10 cellular contexts compared by ENCODE assay signal in genomic region chr20:9467995-9468394, GRCh38. TPM values are rescaled to one million over a fixed set of nuclear protein-coding genes. Genes with fewer than 3 reads are reported as not detected.
DNase-seq lines count a peak whose midpoint lies in the region; ATAC-seq and TF ChIP-seq lines count a peak whose summit lies in the region.
"Had no signal": no experiment of that assay in that cellular context is flagged by ENCODE, and none has a peak within 500 bp of the region (broad histone marks: within the 10 kb centered on the region; RNA-seq: fewer than 3 reads in every experiment).

No MANE protein-coding gene starts in this region.

- no peaks in the 10 kb centered on the region for H3K4me1 Mint-ChIP-seq in Calu3 (ENCODE audit: low read depth, unreplicated experiment)

- BruUV-seq in Calu3 (replicated peaks; lab: Mats Ljungman, UMichigan) = no TSS peak

- intact Hi-C loops in Calu3 (cut with micrococcal nuclease; ENCODE audit: unreplicated experiment) = loop anchor here (1.0 kb wide), 1 partner anchor 142 kb away; no protein-coding TSS in a partner anchor
- intact Hi-C loops in left lung (cut with DNase I) = loop anchor here in 1 of 2 donors (10.0 kb wide), 1 partner anchor 967 kb away; the partner anchor contains the start of genes MKKS and SLX4IP
- intact Hi-C loops in gastrocnemius medialis (cut with DNase I; ENCODE audit: low total_unique reads) = no loop called here

- TF ChIP-seq CTCF in Calu3 (IDR thresholded peaks at IDR 0.05; ENCODE audit: unreplicated experiment) = peak; percentile 54
- peak; percentile 43 for TF ChIP-seq CTCF in SU-DHL-6 (IDR thresholded peaks at IDR 0.05; ENCODE audit: insufficient read depth, low read length, poor library complexity, severe bottlenecking)
- peak; percentile 40 to 45 for TF ChIP-seq CTCF in left lung (IDR thresholded peaks at IDR 0.05)
- peak in 1 of 5 experiments; percentile 19 for TF ChIP-seq CTCF in gastrocnemius medialis (IDR thresholded peaks at IDR 0.05 in 4 of 5, conservative IDR thresholded peaks at IDR 0.05 in 1 of 5)
- no peak for TF ChIP-seq CTCF in GM13976 (IDR thresholded peaks at IDR 0.05; ENCODE audit: borderline replicate concordance, control extremely low read depth, extremely low read depth, insufficient read depth, missing control alignments)

- no peaks in the 10 kb centered on the region for H3K79me2 ChIP-seq in SU-DHL-6 (ENCODE audit: insufficient read depth, low read length)

- H3K9me3 ChIP-seq in SU-DHL-6 (ENCODE audit: insufficient read depth, low read length) (no peaks in the 10 kb centered on the region), left lung (peaks cover 0 to 4% of the 10 kb centered on the region in 2 donors), gastrocnemius medialis (no peaks in the 10 kb centered on the region)

- H3K27ac Mint-ChIP-seq in Calu3 (ENCODE audit: unreplicated experiment) = no peak overlapping the region
- H3K27ac Mint-ChIP-seq: activated naive CD8-positive, alpha-beta T cell had no signal

- no peak overlapping the region for H3K4me2 ChIP-seq in SU-DHL-6 (ENCODE audit: low read depth, low read length, poor library complexity, severe bottlenecking)

- H4K20me1 ChIP-seq in SU-DHL-6 (ENCODE audit: low read depth, low read length) = no peaks in the 10 kb centered on the region

- peak; percentile 49 for ATAC-seq in HG02885 (IDR thresholded peaks at IDR 0.05; ENCODE audit: poor library complexity, unreplicated experiment)
- ATAC-seq in left lung = no peak
- ATAC-seq in gastrocnemius medialis = no peak

- H3K36me3 Mint-ChIP-seq in Calu3 (ENCODE audit: insufficient read depth, unreplicated experiment) = no peaks in the 10 kb centered on the region
- H3K36me3 Mint-ChIP-seq: activated naive CD8-positive, alpha-beta T cell had no signal

- H3K27me3 Mint-ChIP-seq in Calu3 (ENCODE audit: unreplicated experiment) = no peaks in the 10 kb centered on the region
- H3K27me3 Mint-ChIP-seq: activated naive CD8-positive, alpha-beta T cell had no signal

- H3K4me1 ChIP-seq in left lung = no peaks in the 10 kb centered on the region
- no peaks in the 10 kb centered on the region for H3K4me1 ChIP-seq in gastrocnemius medialis

- H3K9me2 ChIP-seq in SU-DHL-6 (replicated peaks; ENCODE audit: insufficient read depth, low read length) = no peaks in the 10 kb centered on the region

- no peaks in the 10 kb centered on the region for H3F3A ChIP-seq in SU-DHL-6 (ENCODE audit: insufficient read depth)

- H2AFZ ChIP-seq in SU-DHL-6 (ENCODE audit: low read depth, low read length, severe bottlenecking) = no peak overlapping the region

- CTCF ChIA-PET in Calu3 (lab: Charles Lee) = interaction anchor here (1.0 kb wide), 1 partner anchor 142 kb away, joined by 6 read pairs; no protein-coding TSS in a partner anchor

- H3K4me3 ChIP-seq in SU-DHL-6 (ENCODE audit: insufficient read depth, low read length, poor library complexity, severe bottlenecking) = no peak overlapping the region
- no peak overlapping the region for H3K4me3 ChIP-seq in left lung
- no peak overlapping the region for H3K4me3 ChIP-seq in gastrocnemius medialis

- H3K9ac ChIP-seq in SU-DHL-6 (ENCODE audit: low read length) = no peak overlapping the region

- no peak overlapping the region for H3K4me3 Mint-ChIP-seq in Calu3 (ENCODE audit: low read depth, unreplicated experiment)
- H3K4me3 Mint-ChIP-seq: activated naive CD8-positive, alpha-beta T cell had no signal

- H3K27ac ChIP-seq in SU-DHL-6 (ENCODE audit: low read depth, low read length) = no peak overlapping the region
- H3K27ac ChIP-seq in left lung = no peak overlapping the region
- no peak overlapping the region for H3K27ac ChIP-seq in gastrocnemius medialis

- H3K36me3 ChIP-seq in SU-DHL-6 (ENCODE audit: low read length) = no peaks in the 10 kb centered on the region
- H3K36me3 ChIP-seq in left lung = no peaks in the 10 kb centered on the region
- H3K36me3 ChIP-seq in gastrocnemius medialis = no peaks in the 10 kb centered on the region

- no peak for TF ChIP-seq POLR2A in gastrocnemius medialis (IDR thresholded peaks at IDR 0.05)

- no peaks in the 10 kb centered on the region for H3K27me3 ChIP-seq in SU-DHL-6 (ENCODE audit: low read length)
- H3K27me3 ChIP-seq in left lung = no peaks in the 10 kb centered on the region
- H3K27me3 ChIP-seq in gastrocnemius medialis = no peaks in the 10 kb centered on the region

- in situ Hi-C loops in gastrocnemius medialis (cut with MboI; ENCODE audit: low sequenced_read_pairs in 4 of 4) (no loop called here), GM13976 (cut with MboI; ENCODE audit: low sequenced_read_pairs, unreplicated experiment) (no loop called here)

- DNase-seq in Calu3 (peak; percentile 4), left lung (no peak), gastrocnemius medialis (no peak), EL (no peak), hepatic stellate cell (ENCODE audit: low spot score) (no peak), GM13976 (ENCODE audit: low spot score) (no peak)
- DNase-seq: stimulated activated CD4-positive, alpha-beta T cell treated with anti-CD3 and anti-CD28 coated beads, Interleukin-4, amount 100 ng/mL, for 4 hours had no signal

- H3K9me3 Mint-ChIP-seq in Calu3 (ENCODE audit: low read depth, unreplicated experiment) = peaks cover 2% of the 10 kb centered on the region

RNA-seq across cellular contexts. Expression of gene LAMP5, which starts 46.4 kb away (rescaled TPM):
- total RNA-seq in Calu3 (2022) = 0.17 TPM in 1 of 2 replicates, not detected in the other
- 1 to 10 TPM in 1 of 2 donors, under 1 TPM in 1; 0.47 to 5.3 TPM for total RNA-seq in left lung
- not detected for total RNA-seq in gastrocnemius medialis
